Comparison of ENCODE assay signal across 8 cellular contexts in genomic region chr3:39288300-39288808, GRCh38. TPM values are rescaled to one million over a fixed set of nuclear protein-coding genes. Genes with fewer than 3 reads are reported as not detected.
DNase-seq lines count a peak whose midpoint lies in the region; ATAC-seq and TF ChIP-seq lines count a peak whose summit lies in the region.

No MANE protein-coding gene starts in this region.

- 42% methylated on average over 2 of the region's 3 CpGs for WGBS in esophagus muscularis mucosa

- peaks cover 39 to 41% of the 10 kb centered on the region in 2 donors for H3K4me1 Mint-ChIP-seq in natural killer cell treated with Interleukin-12 subunit alpha and Interleukin-12 subunit beta and Interleukin-15 and Interleukin-18, amount 100 ng/mL, for 72 hours (ENCODE audit: low read depth in 2 of 2)

- intact Hi-C loops in esophagus muscularis mucosa (cut with DNase I), result loop anchor here (2.0 to 5.0 kb wide), 2 partner anchors 80 to 96 kb away; partner anchors contain the start of gene XIRP1

- no peak overlapping the region for H3K27ac ChIP-seq in esophagus muscularis mucosa (replicated peaks in 1 of 4)

- DNase-seq in DMS53 treated with DMSO at 0.1 percent for 48 hours (lab: John Stamatoyannopoulos, UW; ENCODE audit: unreplicated experiment) (peak; percentile 22), HuH-7 (ENCODE audit: low spot score) (peak; percentile 99), OCI-M1 (lab: John Stamatoyannopoulos, UW) (peak; percentile 91), activated T-cell treated with anti-CD3 and anti-CD28 coated beads for 24 hours (ENCODE audit: low read depth) (peak; percentile 79), esophagus muscularis mucosa (ENCODE audit: extremely low spot score) (no peak)
- DNase-seq in natural killer cell treated with Interleukin-12 subunit alpha and Interleukin-12 subunit beta and Interleukin-15 and Interleukin-18, amount 100 ng/mL, for 72 hours (ENCODE audit: low spot score), result peak; percentile 87
- DNase-seq in stimulated activated naive CD4-positive, alpha-beta T cell (lab: John Stamatoyannopoulos, UW), result peak; percentile 52 to 72 (median 65)

- no peak overlapping the region for H3K4me3 ChIP-seq in esophagus muscularis mucosa

- no peaks in the 10 kb centered on the region for H3K9me3 Mint-ChIP-seq in natural killer cell treated with Interleukin-12 subunit alpha and Interleukin-12 subunit beta and Interleukin-15 and Interleukin-18, amount 100 ng/mL, for 72 hours

- TF ChIP-seq POLR2A in esophagus muscularis mucosa (IDR thresholded peaks at IDR 0.05; ENCODE audit: low read depth), result no peak

- H3K27ac Mint-ChIP-seq in natural killer cell treated with Interleukin-12 subunit alpha and Interleukin-12 subunit beta and Interleukin-15 and Interleukin-18, amount 100 ng/mL, for 72 hours, result peak overlapping the region; percentile 53 to 71

- TF ChIP-seq CTCF in esophagus muscularis mucosa (IDR thresholded peaks at IDR 0.05), result peak; percentile 82 to 91 (median 90)

- ATAC-seq in GM21576 (IDR thresholded peaks at IDR 0.05; ENCODE audit: unreplicated experiment), result peak; percentile 96
- peak; percentile 96 to 97 for ATAC-seq in natural killer cell treated with Interleukin-12 subunit alpha and Interleukin-12 subunit beta and Interleukin-15 and Interleukin-18, amount 100 ng/mL, for 72 hours

- H3K9me3 ChIP-seq in esophagus muscularis mucosa, result no peaks in the 10 kb centered on the region

- H3K4me1 ChIP-seq in esophagus muscularis mucosa, result peaks cover 0 to 17% (median 4%) of the 10 kb centered on the region in 4 donors

- H3K36me3 Mint-ChIP-seq in natural killer cell treated with Interleukin-12 subunit alpha and Interleukin-12 subunit beta and Interleukin-15 and Interleukin-18, amount 100 ng/mL, for 72 hours, result no peaks in the 10 kb centered on the region

- H3K27me3 ChIP-seq in esophagus muscularis mucosa, result no peaks in the 10 kb centered on the region

- no peaks in the 10 kb centered on the region for H3K27me3 Mint-ChIP-seq in natural killer cell treated with Interleukin-12 subunit alpha and Interleukin-12 subunit beta and Interleukin-15 and Interleukin-18, amount 100 ng/mL, for 72 hours

- no peak for TF ChIP-seq EP300 in esophagus muscularis mucosa (IDR thresholded peaks at IDR 0.05)

- H3K4me3 Mint-ChIP-seq in natural killer cell treated with Interleukin-12 subunit alpha and Interleukin-12 subunit beta and Interleukin-15 and Interleukin-18, amount 100 ng/mL, for 72 hours, result no peak overlapping the region

- no peaks in the 10 kb centered on the region for H3K36me3 ChIP-seq in esophagus muscularis mucosa

RNA-seq across cellular contexts. Expression of gene CX3CR1, which starts 8.5 kb away (rescaled TPM):
- total RNA-seq in esophagus muscularis mucosa, result under 1 TPM; 0.23 to 0.78 (median 0.46) TPM
- total RNA-seq in natural killer cell treated with Interleukin-12 subunit alpha and Interleukin-12 subunit beta and Interleukin-15 and Interleukin-18, amount 100 ng/mL, for 72 hours, result 10 to 100 TPM in 1 of 2 donors, 1 to 10 TPM in 1; 5.8 to 18.4 TPM

RNA-seq across cellular contexts. Expression of gene CCR8, which starts 41.2 kb away (rescaled TPM):
- not detected for total RNA-seq in esophagus muscularis mucosa
- under 1 TPM in 1 of 2 donors, not detected in 1; 0.45 TPM for total RNA-seq in natural killer cell treated with Interleukin-12 subunit alpha and Interleukin-12 subunit beta and Interleukin-15 and Interleukin-18, amount 100 ng/mL, for 72 hours
